ENCODE assay signal across 8 cellular contexts in genomic region chr3:197516890-197517606, GRCh38. TPM values are rescaled to one million over a fixed set of nuclear protein-coding genes. Genes with fewer than 3 reads are reported as not detected.
A peak's percentile ranks its signal among the peaks of the same experiment; 100 is the strongest.
DNase-seq lines count a peak whose midpoint lies in the region; ATAC-seq and TF ChIP-seq lines count a peak whose summit lies in the region.
"Not testable (repeated sequence)": the region's sequence is repeated elsewhere in the genome, so short reads cannot be mapped to it uniquely, and the experiment has no call there.

No MANE protein-coding gene starts in this region.

- H3K27me3 Mint-ChIP-seq in CD8-positive, alpha-beta T cell (ENCODE audit: low read depth); activated CD4-positive, alpha-beta memory T cell treated with anti-CD3 and anti-CD28 coated beads, Interleukin-2, amount 10 ng/mL, durations not matched to agents 7 days and 5 days; activated naive CD8-positive, alpha-beta T cell treated with anti-CD3 and anti-CD28 coated beads for 36 hours; stimulated activated memory B cell treated with anti-CD40 and anti-IgM and Interleukin-4, amounts not matched to agents 10 μg/mL and 1 μg/mL and 100 μg/mL, for 72 hours: not testable (repeated sequence)

- POLR2A ChIA-PET in CD8-positive, alpha-beta T cell (lab: Charles Lee); activated CD4-positive, alpha-beta memory T cell treated with anti-CD3 and anti-CD28 coated beads, Interleukin-2, amount 10 ng/mL, durations not matched to agents 7 days and 5 days (lab: Charles Lee): not testable (repeated sequence)

- TF ChIP-seq CTCF in CD8-positive, alpha-beta T cell (IDR thresholded peaks at IDR 0.05); RWPE2 (IDR thresholded peaks at IDR 0.05; ENCODE audit: poor library complexity, severe bottlenecking): not testable (repeated sequence)

- intact Hi-C loops in CD8-positive, alpha-beta T cell (cut with DNase I, micrococcal nuclease) = loop anchor here (10.0 kb wide), 2 partner anchors 512 to 952 kb away; partner anchors contain the start of genes FBXO45 (in 1 of the 2) and WDR53 (in 1 of the 2)

- peaks cover 58% of the 10 kb centered on the region for H3K36me3 Mint-ChIP-seq in CD8-positive, alpha-beta T cell
- peaks cover 62% of the 10 kb centered on the region for H3K36me3 Mint-ChIP-seq in activated CD4-positive, alpha-beta memory T cell treated with anti-CD3 and anti-CD28 coated beads, Interleukin-2, amount 10 ng/mL, durations not matched to agents 7 days and 5 days (ENCODE audit: low read depth)
- H3K36me3 Mint-ChIP-seq in activated naive CD8-positive, alpha-beta T cell treated with anti-CD3 and anti-CD28 coated beads for 36 hours = peaks cover 42% of the 10 kb centered on the region
- H3K36me3 Mint-ChIP-seq in stimulated activated memory B cell treated with anti-CD40 and anti-IgM and Interleukin-4, amounts not matched to agents 10 μg/mL and 1 μg/mL and 100 μg/mL, for 72 hours = peaks cover 39% of the 10 kb centered on the region

- not testable (repeated sequence) for H3K27me3 ChIP-seq in CD8-positive, alpha-beta T cell (ENCODE audit: insufficient read depth, low read length); RWPE2 (ENCODE audit: insufficient read depth, poor library complexity, severe bottlenecking); esophagus (ENCODE audit: control insufficient read depth in 1 of 2, insufficient read depth in 2 of 2, low read length in 2 of 2)

- H3K9me3 ChIP-seq in CD8-positive, alpha-beta T cell (ENCODE audit: low read length); RWPE2 (ENCODE audit: severe bottlenecking); esophagus (ENCODE audit: control insufficient read depth in 2 of 2, insufficient read depth in 1 of 2, low read depth in 1 of 2, low read length in 1 of 2); mesodermal cell (ENCODE audit: control insufficient read depth, low read length): not testable (repeated sequence)

- not testable (repeated sequence) for H3K9me3 Mint-ChIP-seq in CD8-positive, alpha-beta T cell; activated CD4-positive, alpha-beta memory T cell treated with anti-CD3 and anti-CD28 coated beads, Interleukin-2, amount 10 ng/mL, durations not matched to agents 7 days and 5 days; activated naive CD8-positive, alpha-beta T cell treated with anti-CD3 and anti-CD28 coated beads for 36 hours; stimulated activated memory B cell treated with anti-CD40 and anti-IgM and Interleukin-4, amounts not matched to agents 10 μg/mL and 1 μg/mL and 100 μg/mL, for 72 hours

- WGBS in esophagus, 2 donors = 51 to 53% methylated on average over 12 of the region's 12 CpGs
- WGBS in mesodermal cell (ENCODE audit: insufficient coverage in 2 of 2), 2 experiments = 77 to 89% methylated on average over 3 to 4 of the region's 12 CpGs

- not testable (repeated sequence) for H3K4me1 ChIP-seq in CD8-positive, alpha-beta T cell (ENCODE audit: insufficient read depth, low read length)
- H3K4me1 ChIP-seq in RWPE2 (ENCODE audit: insufficient read depth, poor library complexity, severe bottlenecking) (peaks cover 24% of the 10 kb centered on the region), esophagus (ENCODE audit: control insufficient read depth in 2 of 2, insufficient read depth in 2 of 2, low read length in 1 of 2) (peaks cover 3 to 35% of the 10 kb centered on the region in 2 donors), mesodermal cell (ENCODE audit: control insufficient read depth, insufficient read depth, low read length, poor library complexity, severe bottlenecking) (peaks cover 28% of the 10 kb centered on the region)

- peak in 1 of 7 experiments; percentile 60 for DNase-seq in CD8-positive, alpha-beta T cell
- DNase-seq in RWPE2 (ENCODE audit: low spot score); activated CD4-positive, alpha-beta memory T cell treated with anti-CD3 and anti-CD28 coated beads, Interleukin-2, amount 10 ng/mL, durations not matched to agents 7 days and 5 days: not testable (repeated sequence)
- peak; percentile 24 for DNase-seq in activated naive CD8-positive, alpha-beta T cell treated with anti-CD3 and anti-CD28 coated beads for 36 hours

- not testable (repeated sequence) for H3K4me1 Mint-ChIP-seq in CD8-positive, alpha-beta T cell (ENCODE audit: low read depth)
- peaks cover 13% of the 10 kb centered on the region for H3K4me1 Mint-ChIP-seq in activated CD4-positive, alpha-beta memory T cell treated with anti-CD3 and anti-CD28 coated beads, Interleukin-2, amount 10 ng/mL, durations not matched to agents 7 days and 5 days
- H3K4me1 Mint-ChIP-seq in activated naive CD8-positive, alpha-beta T cell treated with anti-CD3 and anti-CD28 coated beads for 36 hours = peaks cover 13% of the 10 kb centered on the region
- peaks cover 16% of the 10 kb centered on the region for H3K4me1 Mint-ChIP-seq in stimulated activated memory B cell treated with anti-CD40 and anti-IgM and Interleukin-4, amounts not matched to agents 10 μg/mL and 1 μg/mL and 100 μg/mL, for 72 hours

- peak; percentile 44 for ATAC-seq in CD8-positive, alpha-beta T cell
- ATAC-seq in HG02981 (IDR thresholded peaks at IDR 0.05; ENCODE audit: unreplicated experiment) (peak; percentile 33), RWPE2 (ENCODE audit: low read depth) (peak; percentile 46)
- not testable (repeated sequence) for ATAC-seq in stimulated activated memory B cell treated with anti-CD40 and anti-IgM and Interleukin-4, amounts not matched to agents 10 μg/mL and 1 μg/mL and 100 μg/mL, for 72 hours

- not testable (repeated sequence) for H3K4me3 Mint-ChIP-seq in CD8-positive, alpha-beta T cell; activated CD4-positive, alpha-beta memory T cell treated with anti-CD3 and anti-CD28 coated beads, Interleukin-2, amount 10 ng/mL, durations not matched to agents 7 days and 5 days; activated naive CD8-positive, alpha-beta T cell treated with anti-CD3 and anti-CD28 coated beads for 36 hours; stimulated activated memory B cell treated with anti-CD40 and anti-IgM and Interleukin-4, amounts not matched to agents 10 μg/mL and 1 μg/mL and 100 μg/mL, for 72 hours

- CTCF ChIA-PET in CD8-positive, alpha-beta T cell (lab: Charles Lee) = not testable (repeated sequence)
- CTCF ChIA-PET in activated CD4-positive, alpha-beta memory T cell treated with anti-CD3 and anti-CD28 coated beads, Interleukin-2, amount 10 ng/mL, durations not matched to agents 7 days and 5 days (lab: Charles Lee) = interaction anchor here (1.5 kb wide), 1 partner anchor 15 kb away, joined by 5 read pairs; no protein-coding TSS in a partner anchor

- H3K27ac Mint-ChIP-seq in CD8-positive, alpha-beta T cell = peak overlapping the region; percentile 88
- peak overlapping the region; percentile 57 for H3K27ac Mint-ChIP-seq in activated CD4-positive, alpha-beta memory T cell treated with anti-CD3 and anti-CD28 coated beads, Interleukin-2, amount 10 ng/mL, durations not matched to agents 7 days and 5 days
- H3K27ac Mint-ChIP-seq in activated naive CD8-positive, alpha-beta T cell treated with anti-CD3 and anti-CD28 coated beads for 36 hours = peak overlapping the region; percentile 88
- peak overlapping the region; percentile 73 for H3K27ac Mint-ChIP-seq in stimulated activated memory B cell treated with anti-CD40 and anti-IgM and Interleukin-4, amounts not matched to agents 10 μg/mL and 1 μg/mL and 100 μg/mL, for 72 hours

- H3K4me3 ChIP-seq in CD8-positive, alpha-beta T cell (ENCODE audit: low read depth, low read length); RWPE2 (ENCODE audit: severe bottlenecking); esophagus (ENCODE audit: low read depth in 1 of 2, low read length in 2 of 2); mesodermal cell (ENCODE audit: extremely low read depth, insufficient read depth, low read length, poor library complexity, severe bottlenecking): not testable (repeated sequence)

- peaks cover 13% of the 10 kb centered on the region for H3K36me3 ChIP-seq in CD8-positive, alpha-beta T cell (ENCODE audit: insufficient read depth, low read length)
- not testable (repeated sequence) for H3K36me3 ChIP-seq in RWPE2 (ENCODE audit: low read depth); mesodermal cell (ENCODE audit: control insufficient read depth, insufficient read depth, low read length)
- peaks cover 0 to 14% of the 10 kb centered on the region in 2 donors for H3K36me3 ChIP-seq in esophagus (ENCODE audit: control insufficient read depth in 2 of 2, insufficient read depth in 2 of 2, low read length in 1 of 2)

- peak overlapping the region; percentile 53 for H3K27ac ChIP-seq in CD8-positive, alpha-beta T cell (ENCODE audit: low read depth, low read length)
- H3K27ac ChIP-seq in RWPE2 (ENCODE audit: poor library complexity, severe bottlenecking) (peak overlapping the region; percentile 94), esophagus (ENCODE audit: low read depth in 2 of 2, low read length in 1 of 2) (peak overlapping the region; percentile 71 to 88), mesodermal cell (ENCODE audit: low read depth, low read length, severe bottlenecking) (peak overlapping the region; percentile 67)

RNA-seq across cellular contexts. Expression of gene BDH1, which starts 38.7 kb away (rescaled TPM):
- 10 to 100 TPM; 13.6 to 14.0 TPM for total RNA-seq in CD8-positive, alpha-beta T cell
- 10 to 100 TPM; 54.2 to 55.8 TPM for total RNA-seq in activated CD4-positive, alpha-beta memory T cell treated with anti-CD3 and anti-CD28 coated beads, Interleukin-2, amount 10 ng/mL, durations not matched to agents 7 days and 5 days
- total RNA-seq in activated naive CD8-positive, alpha-beta T cell treated with anti-CD3 and anti-CD28 coated beads for 36 hours = 10 to 100 TPM; 63.5 to 71.0 TPM
- polyA plus RNA-seq in esophagus = 10 to 100 TPM; 49.5 to 59.9 TPM
- polyA plus RNA-seq in mesodermal cell (2013, experiment 1 of 2) = 3.6 TPM
- 3.0 TPM for polyA plus RNA-seq in mesodermal cell (2013, experiment 2 of 2)
